ENCODE assay signal across 9 cellular contexts in genomic region chr10:24821986-24822385, GRCh38.
DNase-seq lines count a peak whose midpoint lies in the region; FAIRE-seq and TF ChIP-seq lines count a peak whose summit lies in the region.
"Had no signal": no experiment of that assay in that cellular context is flagged by ENCODE, and none has a peak within 500 bp of the region (broad histone marks: within the 10 kb centered on the region; RNA-seq: fewer than 3 reads in every experiment).

No MANE protein-coding gene starts in this region.

- no peaks in the 10 kb centered on the region for H3K9me3 ChIP-seq in sigmoid colon
- H3K9me3 ChIP-seq: right atrium auricular region had no signal

- TF ChIP-seq EP300 in sigmoid colon (IDR thresholded peaks at IDR 0.05) = no peak

- 86 to 91% methylated on average over 3 of the region's 3 CpGs for WGBS in sigmoid colon, 2 donors

- no peak overlapping the region for H3K27ac ChIP-seq in sigmoid colon
- H3K27ac ChIP-seq: right atrium auricular region had no signal

- TF ChIP-seq CTCF in bronchial epithelial cell (IDR thresholded peaks at IDR 0.05; ENCODE audit: insufficient read depth, low read length, severe bottlenecking) (no peak), sigmoid colon (IDR thresholded peaks at IDR 0.05) (no peak)

- TF ChIP-seq POLR2A in sigmoid colon (IDR thresholded peaks at IDR 0.05) = no peak

- no peak overlapping the region for H3K4me3 ChIP-seq in bronchial epithelial cell (ENCODE audit: low read depth, low read length)
- H3K4me3 ChIP-seq in sigmoid colon = no peak overlapping the region
- H3K4me3 ChIP-seq: right atrium auricular region had no signal

- DNase-seq in Daoy (ENCODE audit: low read depth) (peak; percentile 48), HT-29 (ENCODE audit: low spot score) (peak; percentile 22), bronchial epithelial cell (ENCODE audit: low read depth) (peak; percentile 88), myocyte (ENCODE audit: low read depth) (peak; percentile 58), NCI-H524 (lab: John Stamatoyannopoulos, UW) (no peak), sigmoid colon (no peak), NCI-H748 treated with DMSO at 0.1 percent for 48 hours (lab: John Stamatoyannopoulos, UW) (no peak)
- DNase-seq: NCI-H1930 had no signal

- H3K4me1 ChIP-seq in sigmoid colon = peaks cover 0 to 14% (median 6%) of the 10 kb centered on the region in 4 donors

- peak; percentile 18 for FAIRE-seq in bronchial epithelial cell (lab: Jason Lieb, UNC)

- H3K36me3 ChIP-seq in bronchial epithelial cell (ENCODE audit: control insufficient read depth, insufficient read depth, low read length) (no peaks in the 10 kb centered on the region), sigmoid colon (no peaks in the 10 kb centered on the region)
- H3K36me3 ChIP-seq: right atrium auricular region had no signal

- H3K27me3 ChIP-seq in bronchial epithelial cell (ENCODE audit: control insufficient read depth, insufficient read depth, low read length) = no peaks in the 10 kb centered on the region
- H3K27me3 ChIP-seq in sigmoid colon = no peaks in the 10 kb centered on the region
- H3K27me3 ChIP-seq: right atrium auricular region had no signal

- intact Hi-C loops in sigmoid colon (cut with DNase I) = no loop called here

Comparison
In these comparisons a context has a peak if more than half of its experiments do, and no peak if none do; other contexts are left out.
1. DNase-seq: peak in Daoy (single experiment), HT-29 (single experiment), bronchial epithelial cell (single experiment) and myocyte (single experiment); none in NCI-H524 (0 of 2), sigmoid colon (single experiment) and NCI-H748 treated with DMSO at 0.1 percent for 48 hours (single experiment).